30 cellular contexts compared by ENCODE assay signal in the genomic region with DNA sequence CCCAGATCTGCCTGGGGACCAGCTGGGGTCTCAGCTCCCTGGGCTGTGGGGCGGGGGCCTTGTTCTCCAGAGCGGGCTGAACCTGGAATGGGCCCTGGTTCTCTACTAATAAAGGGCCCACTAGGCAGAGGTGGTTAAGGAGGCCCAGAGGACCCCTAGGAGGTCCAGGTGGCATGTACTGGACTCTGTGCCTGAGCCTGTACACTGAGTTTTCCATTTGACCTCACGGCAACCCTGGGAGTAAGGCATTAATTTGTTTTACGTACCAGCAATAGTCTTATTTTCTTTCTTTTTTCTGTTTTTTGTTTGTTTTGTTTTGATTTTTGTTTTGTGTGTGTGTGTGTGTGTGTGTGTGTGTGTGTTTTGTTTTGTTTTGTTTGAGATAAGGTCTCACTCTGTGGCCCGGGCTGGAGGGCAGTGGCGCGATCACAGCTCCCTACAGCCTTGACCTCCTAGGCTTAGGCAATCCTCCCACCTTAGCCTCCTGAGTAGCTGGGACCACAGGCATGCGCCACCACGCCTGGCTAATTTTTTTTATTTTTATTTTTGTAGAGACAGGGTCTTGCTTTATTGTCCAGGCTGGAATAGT. TPM values are rescaled to one million over a fixed set of nuclear protein-coding genes. Genes with fewer than 3 reads are reported as not detected.
"Had no signal": no experiment of that assay in that cellular context is flagged by ENCODE, and none has a peak within 500 bp of the region (broad histone marks: within the 10 kb centered on the region; RNA-seq: fewer than 3 reads in every experiment).

No MANE protein-coding gene starts in this region.

- H3K4me3 ChIP-seq: dorsolateral prefrontal cortex, esophagus muscularis mucosa, gastroesophageal sphincter, heart left ventricle, hepatocyte, lung, ovary, psoas muscle, skin epidermis, spleen, thoracic aorta, transverse colon, upper lobe of right lung, uterus had no signal

- FAIRE-seq: colon, kidney had no signal

- H3K27me3 ChIP-seq: dorsolateral prefrontal cortex, esophagus muscularis mucosa, gastroesophageal sphincter, heart left ventricle, hepatocyte, ovary, upper lobe of right lung, uterus had no signal

- H3K27ac ChIP-seq: dorsolateral prefrontal cortex, esophagus muscularis mucosa, foreskin keratinocyte, gastroesophageal sphincter, heart left ventricle, hepatocyte, ovary, psoas muscle, spleen, thoracic aorta, transverse colon, upper lobe of right lung, uterus had no signal

- H3K36me3 ChIP-seq: esophagus muscularis mucosa, gastroesophageal sphincter, heart left ventricle, ovary, spleen, thoracic aorta, transverse colon, upper lobe of right lung, uterus had no signal

- ATAC-seq: foreskin keratinocyte; gastroesophageal sphincter; heart left ventricle; left lobe of liver; natural killer cell; psoas muscle; right cardiac atrium; stimulated activated memory B cell treated with anti-CD40 and anti-IgM and Interleukin-4, amounts not matched to agents 10 μg/mL and 1 μg/mL and 100 μg/mL, for 72 hours; stimulated activated naive CD8-positive, alpha-beta T cell treated with anti-CD3 and anti-CD28 coated beads, Interleukin-15, Interleukin-2, amounts not matched to agents 100 U/mL and 50 U/mL, for 24 hours; upper lobe of right lung had no signal

- H3K79me2 ChIP-seq: hepatocyte had no signal

- H3K36me3 Mint-ChIP-seq: memory B cell; natural killer cell; stimulated activated memory B cell treated with anti-CD40 and anti-IgM and Interleukin-4, amounts not matched to agents 10 μg/mL and 1 μg/mL and 100 μg/mL, for 72 hours had no signal

- H3K4me2 ChIP-seq: hepatocyte had no signal

- H2AFZ ChIP-seq: hepatocyte had no signal

- H3K27ac Mint-ChIP-seq: memory B cell; natural killer cell; stimulated activated memory B cell treated with anti-CD40 and anti-IgM and Interleukin-4, amounts not matched to agents 10 μg/mL and 1 μg/mL and 100 μg/mL, for 72 hours had no signal

- H3K9me3 ChIP-seq: esophagus muscularis mucosa, gastroesophageal sphincter, heart left ventricle, ovary, psoas muscle, spleen, thoracic aorta, transverse colon, upper lobe of right lung, uterus had no signal

- H3K9me3 Mint-ChIP-seq: memory B cell; natural killer cell; neural crest cell; stimulated activated memory B cell treated with anti-CD40 and anti-IgM and Interleukin-4, amounts not matched to agents 10 μg/mL and 1 μg/mL and 100 μg/mL, for 72 hours had no signal

- H3K4me3 Mint-ChIP-seq: memory B cell; natural killer cell; neural crest cell; stimulated activated memory B cell treated with anti-CD40 and anti-IgM and Interleukin-4, amounts not matched to agents 10 μg/mL and 1 μg/mL and 100 μg/mL, for 72 hours had no signal

- H3K4me1 ChIP-seq: foreskin keratinocyte, gastroesophageal sphincter, psoas muscle, transverse colon, upper lobe of right lung, uterus had no signal

- DNase-seq: dorsolateral prefrontal cortex; effector CD4-positive, alpha-beta T cell; foreskin keratinocyte; heart left ventricle; kidney; natural killer cell; nucleus accumbens; psoas muscle; right cardiac atrium; spleen; stimulated activated CD4-positive, alpha-beta T cell treated with anti-CD3 and anti-CD28 coated beads, Interleukin-4, amount 100 ng/mL, for 4 hours; stimulated activated naive CD8-positive, alpha-beta T cell treated with anti-CD3 and anti-CD28 coated beads, Interleukin-15, Interleukin-2, amounts not matched to agents 100 U/mL and 50 U/mL, for 24 hours; substantia nigra; transverse colon; upper lobe of right lung; uterus had no signal

RNA-seq across cellular contexts. Expression of gene FAM131C, which starts 19.6 kb away (rescaled TPM):
- total RNA-seq: gastroesophageal sphincter, left lobe of liver, liver, lung, mononuclear cell, natural killer cell, psoas muscle, thoracic aorta, upper lobe of right lung had no signal
- polyA plus RNA-seq: lung had no signal

RNA-seq across cellular contexts. Expression of gene CLCNKB, which starts 49.4 kb away (rescaled TPM):
- total RNA-seq: foreskin keratinocyte, left lobe of liver, liver, mononuclear cell, natural killer cell, thoracic aorta had no signal
- polyA plus RNA-seq: foreskin keratinocyte, liver had no signal
